Comparison of ENCODE assay signal across 8 cellular contexts in genomic region chr17:72466199-72466598, GRCh38.
A peak's percentile ranks its signal among the peaks of the same experiment; 100 is the strongest.
DNase-seq lines count a peak whose midpoint lies in the region; ATAC-seq, FAIRE-seq and TF ChIP-seq lines count a peak whose summit lies in the region.

No MANE protein-coding gene starts in this region.

- DNase-seq in astrocyte (ENCODE audit: low read depth) (peak; percentile 78), pancreas (no peak), NCI-H2107 treated with DMSO at 0.1 percent for 48 hours (lab: John Stamatoyannopoulos, UW; ENCODE audit: unreplicated experiment) (no peak), T-helper 1 cell (no peak)
- no peak for DNase-seq in naive thymus-derived CD8-positive, alpha-beta T cell
- no peak for DNase-seq in naive thymus-derived CD4-positive, alpha-beta T cell

- no peaks in the 10 kb centered on the region for H3K27me3 Mint-ChIP-seq in astrocyte (ENCODE audit: low read depth, unreplicated experiment)
- peaks cover 0 to 22% (median 12%) of the 10 kb centered on the region in 5 donors for H3K27me3 Mint-ChIP-seq in naive thymus-derived CD8-positive, alpha-beta T cell
- peaks cover 0 to 19% (median 4%) of the 10 kb centered on the region in 5 donors for H3K27me3 Mint-ChIP-seq in naive thymus-derived CD4-positive, alpha-beta T cell

- TF ChIP-seq CTCF in astrocyte (IDR thresholded peaks at IDR 0.05; ENCODE audit: insufficient read depth, low read depth, low read length) (no peak), pancreas (IDR thresholded peaks at IDR 0.05) (no peak)

- H3K79me2 ChIP-seq in astrocyte (ENCODE audit: insufficient read depth, low read length): peaks cover 90% of the 10 kb centered on the region

- POLR2A ChIA-PET in naive thymus-derived CD8-positive, alpha-beta T cell (lab: Charles Lee): no interaction called here
- POLR2A ChIA-PET in naive thymus-derived CD4-positive, alpha-beta T cell (lab: Charles Lee): no interaction called here

- no peak for FAIRE-seq in astrocyte (lab: Jason Lieb, UNC)
- no peak for FAIRE-seq in pancreas (lab: Jason Lieb, UNC)

- H3K4me3 ChIP-seq in astrocyte (ENCODE audit: insufficient read depth, low read depth, low read length) (peak overlapping the region; percentile 33), pancreas (no peak overlapping the region)
- no peak overlapping the region for H3K4me3 ChIP-seq in naive thymus-derived CD4-positive, alpha-beta T cell (ENCODE audit: low read length)

- intact Hi-C loops in pancreas (cut with DNase I): no loop called here
- intact Hi-C loops in naive thymus-derived CD4-positive, alpha-beta T cell (cut with micrococcal nuclease): no loop called here

- H3K4me2 ChIP-seq in astrocyte (ENCODE audit: low read length): peak overlapping the region; percentile 81

- peak overlapping the region; percentile 77 for H3K9ac ChIP-seq in astrocyte (ENCODE audit: low read length)

- H3K4me1 ChIP-seq in astrocyte (ENCODE audit: insufficient read depth, low read length) (peaks cover 36% of the 10 kb centered on the region), pancreas (peaks cover 5 to 28% (median 13%) of the 10 kb centered on the region in 3 donors)
- no peaks in the 10 kb centered on the region for H3K4me1 ChIP-seq in naive thymus-derived CD4-positive, alpha-beta T cell (ENCODE audit: control insufficient read depth in 2 of 2, insufficient read depth in 2 of 2, low read length in 2 of 2)

- H3K4me1 Mint-ChIP-seq in astrocyte (ENCODE audit: low read depth, unreplicated experiment): peaks cover 39% of the 10 kb centered on the region
- H3K4me1 Mint-ChIP-seq in naive thymus-derived CD8-positive, alpha-beta T cell: no peaks in the 10 kb centered on the region
- no peaks in the 10 kb centered on the region for H3K4me1 Mint-ChIP-seq in naive thymus-derived CD4-positive, alpha-beta T cell

- H4K20me1 ChIP-seq in astrocyte (ENCODE audit: insufficient read depth, low read length): peaks cover 84% of the 10 kb centered on the region

- peaks cover 2% of the 10 kb centered on the region for H3K9me3 Mint-ChIP-seq in astrocyte (ENCODE audit: unreplicated experiment)
- H3K9me3 Mint-ChIP-seq in naive thymus-derived CD8-positive, alpha-beta T cell: no peaks in the 10 kb centered on the region
- H3K9me3 Mint-ChIP-seq in naive thymus-derived CD4-positive, alpha-beta T cell: peaks cover 0 to 3% (median 0%) of the 10 kb centered on the region in 11 donors

- H3K27ac ChIP-seq in astrocyte (ENCODE audit: low read depth, low read length) (peak overlapping the region; percentile 85), pancreas (peak overlapping the region in 3 of 4 donors; percentile 8 to 94 (median 87))
- H3K27ac ChIP-seq in naive thymus-derived CD4-positive, alpha-beta T cell (ENCODE audit: low read depth, low read length): no peak overlapping the region

- H3K36me3 Mint-ChIP-seq in astrocyte (ENCODE audit: low read depth, unreplicated experiment): no peaks in the 10 kb centered on the region
- H3K36me3 Mint-ChIP-seq in naive thymus-derived CD8-positive, alpha-beta T cell: no peaks in the 10 kb centered on the region
- H3K36me3 Mint-ChIP-seq in naive thymus-derived CD4-positive, alpha-beta T cell: no peaks in the 10 kb centered on the region

- H3K9me3 ChIP-seq in astrocyte (ENCODE audit: insufficient read depth, low read depth, low read length) (no peaks in the 10 kb centered on the region), pancreas (no peaks in the 10 kb centered on the region)
- no peaks in the 10 kb centered on the region for H3K9me3 ChIP-seq in naive thymus-derived CD4-positive, alpha-beta T cell (ENCODE audit: control insufficient read depth in 2 of 3, low read length in 3 of 3)

- H3K4me3 Mint-ChIP-seq in astrocyte (ENCODE audit: unreplicated experiment): peak overlapping the region; percentile 16
- no peak overlapping the region for H3K4me3 Mint-ChIP-seq in naive thymus-derived CD8-positive, alpha-beta T cell
- H3K4me3 Mint-ChIP-seq in naive thymus-derived CD4-positive, alpha-beta T cell: no peak overlapping the region

- ATAC-seq in GM19025 (IDR thresholded peaks at IDR 0.05; ENCODE audit: low read depth, unreplicated experiment) (peak; percentile 57), HG03064 (IDR thresholded peaks at IDR 0.05; ENCODE audit: low read depth, unreplicated experiment) (peak; percentile 65), pancreas (peak in 3 of 4 donors; percentile 30 to 57 (median 53))
- no peak for ATAC-seq in naive thymus-derived CD8-positive, alpha-beta T cell
- ATAC-seq in naive thymus-derived CD4-positive, alpha-beta T cell: no peak

- CTCF ChIA-PET in naive thymus-derived CD4-positive, alpha-beta T cell (lab: Charles Lee): no interaction called here

- peak overlapping the region; percentile 96 for H3K27ac Mint-ChIP-seq in astrocyte (ENCODE audit: unreplicated experiment)
- no peak overlapping the region for H3K27ac Mint-ChIP-seq in naive thymus-derived CD8-positive, alpha-beta T cell
- no peak overlapping the region for H3K27ac Mint-ChIP-seq in naive thymus-derived CD4-positive, alpha-beta T cell

- H2AFZ ChIP-seq in astrocyte (ENCODE audit: low read depth, low read length): no peak overlapping the region

- H3K27me3 ChIP-seq in astrocyte (ENCODE audit: insufficient read depth, low read length): no peaks in the 10 kb centered on the region
- no peaks in the 10 kb centered on the region for H3K27me3 ChIP-seq in pancreas
- H3K27me3 ChIP-seq in naive thymus-derived CD4-positive, alpha-beta T cell (ENCODE audit: control insufficient read depth in 2 of 2, insufficient read depth in 2 of 2, low read length in 2 of 2): no peaks in the 10 kb centered on the region

- H3K36me3 ChIP-seq in astrocyte (ENCODE audit: insufficient read depth, low read length) (no peaks in the 10 kb centered on the region), pancreas (no peaks in the 10 kb centered on the region)
- no peaks in the 10 kb centered on the region for H3K36me3 ChIP-seq in naive thymus-derived CD4-positive, alpha-beta T cell (ENCODE audit: control insufficient read depth in 2 of 3, insufficient read depth in 3 of 3, low read length in 3 of 3)

Comparison
In these comparisons a context has a peak if more than half of its experiments do, and no peak if none do; other contexts are left out.
1. ATAC-seq: peak in GM19025 (single experiment), HG03064 (single experiment) and pancreas (3 of 4); none in naive thymus-derived CD8-positive, alpha-beta T cell (0 of 2) and naive thymus-derived CD4-positive, alpha-beta T cell (single experiment).